ENCODE assay signal across 15 cellular contexts in genomic region chr3:127077068-127077467, GRCh38.
"Had no signal": no experiment of that assay in that cellular context is flagged by ENCODE, and none has a peak within 500 bp of the region (broad histone marks: within the 10 kb centered on the region; RNA-seq: fewer than 3 reads in every experiment).

No MANE protein-coding gene starts in this region.

- H3K36me3 Mint-ChIP-seq: activated naive CD4-positive, alpha-beta T cell treated with anti-CD3 and anti-CD28 coated beads, Interleukin-2, amount 10 ng/mL, durations not matched to agents 7 days and 5 days; immature natural killer cell; T-cell had no signal

- DNase-seq: activated CD4-positive, alpha-beta T cell treated with anti-CD3 and anti-CD28 coated beads for 1 hour; activated naive CD4-positive, alpha-beta T cell treated with anti-CD3 and anti-CD28 coated beads, Interleukin-2, amount 10 ng/mL, durations not matched to agents 7 days and 5 days; activated T-cell treated with anti-CD3 and anti-CD28 coated beads, Interleukin-2, amount 50 U/mL, for 1 hour; effector CD4-positive, alpha-beta T cell; erythroblast; foreskin fibroblast; immature natural killer cell; kidney glomerular epithelial cell; mesenchymal stem cell; occipital lobe; stimulated activated CD4-positive, alpha-beta T cell treated with anti-CD3 and anti-CD28 coated beads, Interleukin-4, amount 100 ng/mL, for 1 hour; stimulated activated naive CD4-positive, alpha-beta T cell treated with Interleukin-2 at 50 U/mL for 16 hours; T-cell had no signal

- H3K27me3 Mint-ChIP-seq: activated naive CD4-positive, alpha-beta T cell treated with anti-CD3 and anti-CD28 coated beads, Interleukin-2, amount 10 ng/mL, durations not matched to agents 7 days and 5 days had no signal

- ATAC-seq: T-cell had no signal

- H3K27ac Mint-ChIP-seq: activated naive CD4-positive, alpha-beta T cell treated with anti-CD3 and anti-CD28 coated beads, Interleukin-2, amount 10 ng/mL, durations not matched to agents 7 days and 5 days; activated T-helper 2 cell treated with anti-CD3 and anti-CD28 coated beads, Interferon-gamma antibody, Interleukin-2, Interleukin-4, amounts not matched to agents 10 μg/mL and 5 μg/mL and 100 μg/mL, durations not matched to agents 14 hours and 24 hours and 36 hours; dendritic cell treated with granulocyte-macrophage colony-stimulating factor and Interleukin-4, amounts not matched to agents 40 ng/mL and 50 ng/mL, for 4 days; immature natural killer cell; T-cell had no signal

- H3K4me1 Mint-ChIP-seq: activated naive CD4-positive, alpha-beta T cell treated with anti-CD3 and anti-CD28 coated beads, Interleukin-2, amount 10 ng/mL, durations not matched to agents 7 days and 5 days; T-cell had no signal

- H3K4me3 Mint-ChIP-seq: activated naive CD4-positive, alpha-beta T cell treated with anti-CD3 and anti-CD28 coated beads, Interleukin-2, amount 10 ng/mL, durations not matched to agents 7 days and 5 days; dendritic cell treated with granulocyte-macrophage colony-stimulating factor and Interleukin-4, amounts not matched to agents 40 ng/mL and 50 ng/mL, for 4 days; immature natural killer cell; T-cell had no signal
